In genomic region chr13:108195146-108195545, GRCh38 we compare ENCODE assay signal across 19 cellular contexts.
"Had no signal": no experiment of that assay in that cellular context is flagged by ENCODE, and none has a peak within 500 bp of the region (broad histone marks: within the 10 kb centered on the region; RNA-seq: fewer than 3 reads in every experiment).

No MANE protein-coding gene starts in this region.

- H3K4me3 ChIP-seq: ascending aorta, heart left ventricle, left lung, sigmoid colon, testis had no signal

- H3K27me3 ChIP-seq: ascending aorta, left lung, sigmoid colon, testis had no signal

- H3K4me1 ChIP-seq: ascending aorta, heart left ventricle, left lung, sigmoid colon, testis had no signal

- DNase-seq: activated CD4-positive, alpha-beta T cell treated with anti-CD3 and anti-CD28 coated beads for 4 hours; activated CD8-positive, alpha-beta memory T cell treated with anti-CD3 and anti-CD28 coated beads, Interleukin-2, amount 50 U/mL, for 4 hours; activated CD8-positive, alpha-beta T cell treated with anti-CD3 and anti-CD28 coated beads for 36 hours; activated gamma-delta T cell treated with Interleukin-2 at 50 U/mL for 16 hours; activated naive CD8-positive, alpha-beta T cell treated with anti-CD3 and anti-CD28 coated beads for 36 hours; activated T-cell treated with anti-CD3 and anti-CD28 coated beads, Interleukin-2, amount 50 U/mL, for 72 hours; caudate nucleus; cortex of kidney; effector CD8-positive, alpha-beta T cell; heart left ventricle; islet precursor cell; mesendoderm; sigmoid colon; stimulated activated CD4-positive, alpha-beta T cell treated with anti-CD3 and anti-CD28 coated beads, Interleukin-2, amount 100 ng/mL, for 48 hours; stimulated activated naive CD8-positive, alpha-beta T cell treated with anti-CD3 and anti-CD28 coated beads, Interleukin-15, Interleukin-2, amounts not matched to agents 100 U/mL and 50 U/mL, for 24 hours; T-helper 1 cell; testis had no signal

- ATAC-seq: activated CD8-positive, alpha-beta T cell treated with anti-CD3 and anti-CD28 coated beads for 36 hours; activated T-cell treated with anti-CD3 and anti-CD28 coated beads, Interleukin-2, amount 50 U/mL, for 72 hours; left lung; stimulated activated naive CD8-positive, alpha-beta T cell treated with anti-CD3 and anti-CD28 coated beads, Interleukin-15, Interleukin-2, amounts not matched to agents 100 U/mL and 50 U/mL, for 24 hours had no signal

- H3K36me3 ChIP-seq: ascending aorta, heart left ventricle, left lung, sigmoid colon had no signal

- H3K9me3 ChIP-seq: ascending aorta, sigmoid colon, testis had no signal

- H3K27ac ChIP-seq: ascending aorta, heart left ventricle, left lung, sigmoid colon, testis had no signal
